ENCODE assay signal across 9 cellular contexts in the genomic region with DNA sequence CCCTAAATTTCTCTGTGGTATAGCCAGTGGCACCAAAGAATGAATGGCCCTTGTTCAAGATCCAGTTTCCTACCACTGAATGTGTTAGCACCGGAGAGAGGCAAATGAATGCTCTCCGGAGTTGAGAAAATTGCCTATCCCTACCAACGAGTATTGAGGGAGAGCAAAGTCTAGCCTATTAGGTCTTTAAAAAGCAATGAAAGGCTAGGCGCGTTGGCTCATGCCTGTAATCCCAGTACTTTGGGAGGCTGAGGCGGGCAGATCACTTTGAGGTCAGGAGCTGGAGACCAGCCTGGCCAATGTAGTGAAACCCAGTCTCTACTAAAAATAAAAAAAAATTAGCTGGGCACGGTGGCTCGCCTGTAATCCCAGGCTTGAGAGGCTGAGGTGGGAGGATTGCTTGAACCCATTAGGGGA. TPM values are rescaled to one million over a fixed set of nuclear protein-coding genes. Genes with fewer than 3 reads are reported as not detected.
DNase-seq lines count a peak whose midpoint lies in the region; ATAC-seq and TF ChIP-seq lines count a peak whose summit lies in the region.
"Had no signal": no experiment of that assay in that cellular context is flagged by ENCODE, and none has a peak within 500 bp of the region (broad histone marks: within the 10 kb centered on the region; RNA-seq: fewer than 3 reads in every experiment).

No MANE protein-coding gene starts in this region.

- no TSS peak for BruUV-seq in Caco-2 (replicated peaks; lab: Mats Ljungman, UMichigan)

- no peak for TF ChIP-seq CTCF in Caco-2 (IDR thresholded peaks at IDR 0.05; ENCODE audit: insufficient read depth in 1 of 2, low read depth in 1 of 2, low read length in 1 of 2, severe bottlenecking in 1 of 2, unreplicated experiment in 1 of 2)
- TF ChIP-seq CTCF in nephron progenitor cell (IDR thresholded peaks at IDR 0.05) = no peak
- no peak for TF ChIP-seq CTCF in GM13977 (IDR thresholded peaks at IDR 0.05; ENCODE audit: extremely low read depth, insufficient read depth, missing control alignments)

- in situ Hi-C loops in GM13977 (cut with MboI; ENCODE audit: low pct_unique_long_range_greater_than_20kb, low sequenced_read_pairs, unreplicated experiment) = no loop called here

- H3K36me3 ChIP-seq in Caco-2 (ENCODE audit: control insufficient read depth, insufficient read depth, low read length) = no peaks in the 10 kb centered on the region
- no peaks in the 10 kb centered on the region for H3K36me3 ChIP-seq in MG63

- H3K4me1 ChIP-seq in Caco-2 = peaks cover 41% of the 10 kb centered on the region

- CTCF ChIA-PET in Caco-2 (lab: Charles Lee) = no interaction called here

- H3K27ac Mint-ChIP-seq in Caco-2 (ENCODE audit: unreplicated experiment) (peak overlapping the region; percentile 81), IgD-negative memory B cell (no peak overlapping the region), nephron progenitor cell (no peak overlapping the region)
- H3K27ac Mint-ChIP-seq in central memory CD8-positive, alpha-beta T cell (ENCODE audit: low read depth) = peak overlapping the region; percentile 71

- intact Hi-C loops in Caco-2 (cut with micrococcal nuclease; ENCODE audit: unreplicated experiment) = no loop called here

- peak overlapping the region; percentile 80 for H3K4me3 Mint-ChIP-seq in Caco-2 (ENCODE audit: unreplicated experiment)
- peak overlapping the region; percentile 78 to 93 (median 88) for H3K4me3 Mint-ChIP-seq in IgD-negative memory B cell
- H3K4me3 Mint-ChIP-seq in central memory CD8-positive, alpha-beta T cell = peak overlapping the region; percentile 85
- peak overlapping the region; percentile 81 for H3K4me3 Mint-ChIP-seq in nephron progenitor cell

- H3K27me3 ChIP-seq in Caco-2 (replicated peaks; ENCODE audit: control insufficient read depth, insufficient read depth, low read length) (no peaks in the 10 kb centered on the region), MG63 (no peaks in the 10 kb centered on the region)

- no peak for DNase-seq in Caco-2
- DNase-seq in central memory CD8-positive, alpha-beta T cell (ENCODE audit: low spot score in 2 of 2) = no peak
- no peak for DNase-seq in nephron progenitor cell
- no peak for DNase-seq in GM13977 (ENCODE audit: low spot score)
- DNase-seq in MG63 = no peak
- no peak for DNase-seq in COR-L47 (lab: John Stamatoyannopoulos, UW)
- DNase-seq: NCI-H526 treated with DMSO at 0.1 percent for 48 hours had no signal

- H3K9me3 Mint-ChIP-seq in Caco-2 (ENCODE audit: unreplicated experiment) (no peaks in the 10 kb centered on the region), IgD-negative memory B cell (no peaks in the 10 kb centered on the region), nephron progenitor cell (peaks cover 2% of the 10 kb centered on the region)
- H3K9me3 Mint-ChIP-seq in central memory CD8-positive, alpha-beta T cell = no peaks in the 10 kb centered on the region

- H3K9me3 ChIP-seq in Caco-2 (no peaks in the 10 kb centered on the region), MG63 (no peaks in the 10 kb centered on the region)

- H3K4me1 Mint-ChIP-seq in Caco-2 (ENCODE audit: low read depth, unreplicated experiment) = peaks cover 12% of the 10 kb centered on the region
- peaks cover 0 to 3% (median 2%) of the 10 kb centered on the region in 3 donors for H3K4me1 Mint-ChIP-seq in IgD-negative memory B cell
- H3K4me1 Mint-ChIP-seq in central memory CD8-positive, alpha-beta T cell = peaks cover 14% of the 10 kb centered on the region
- peaks cover 13% of the 10 kb centered on the region for H3K4me1 Mint-ChIP-seq in nephron progenitor cell

- peaks cover 6% of the 10 kb centered on the region for H3K36me3 Mint-ChIP-seq in Caco-2 (ENCODE audit: insufficient read depth, unreplicated experiment)
- peaks cover 2% of the 10 kb centered on the region for H3K36me3 Mint-ChIP-seq in IgD-negative memory B cell
- peaks cover 6% of the 10 kb centered on the region for H3K36me3 Mint-ChIP-seq in central memory CD8-positive, alpha-beta T cell (ENCODE audit: insufficient read depth)
- peaks cover 3% of the 10 kb centered on the region for H3K36me3 Mint-ChIP-seq in nephron progenitor cell (ENCODE audit: low read depth)

- H3K4me3 ChIP-seq in Caco-2 (ENCODE audit: low read depth, low read length) (no peak overlapping the region), MG63 (no peak overlapping the region)

- ATAC-seq in central memory CD8-positive, alpha-beta T cell (replicated peaks; ENCODE audit: extremely low read depth, poor library complexity, severe bottlenecking) = no peak

- H3K27me3 Mint-ChIP-seq in Caco-2 (ENCODE audit: insufficient read depth, unreplicated experiment) (no peaks in the 10 kb centered on the region), IgD-negative memory B cell (peaks cover 14% of the 10 kb centered on the region), nephron progenitor cell (ENCODE audit: low read depth, poor library complexity) (peaks cover 42% of the 10 kb centered on the region)
- H3K27me3 Mint-ChIP-seq in central memory CD8-positive, alpha-beta T cell = no peaks in the 10 kb centered on the region

- POLR2A ChIA-PET in Caco-2 (lab: Charles Lee) = no interaction called here

RNA-seq across cellular contexts. Expression of gene RAB15, which starts 0.9 kb away (rescaled TPM):
- 69.5 and 92.5 TPM in 2 replicates for total RNA-seq in Caco-2 (2022)
- polyA plus RNA-seq in IgD-negative memory B cell = 0.58 TPM
- total RNA-seq in MG63 (2014; rRNA removed; shearing (Covaris generic); ENCODE audit: low replicate concordance) = 1.0 and 3.4 TPM in 2 replicates

RNA-seq across cellular contexts. Expression of gene FNTB, which starts 13.7 kb away (rescaled TPM):
- total RNA-seq in Caco-2 (2022) = 20.6 and 21.2 TPM in 2 replicates
- polyA plus RNA-seq in IgD-negative memory B cell = 4.8 TPM
- total RNA-seq in MG63 (2014; rRNA removed; shearing (Covaris generic); ENCODE audit: low replicate concordance) = 0.72 and 5.1 TPM in 2 replicates

RNA-seq across cellular contexts. Expression of gene GPX2, which starts 30.5 kb away (rescaled TPM):
- total RNA-seq in Caco-2 (2022) = 39.3 and 48.1 TPM in 2 replicates
- not detected for polyA plus RNA-seq in IgD-negative memory B cell
- total RNA-seq in MG63 (2014; rRNA removed; shearing (Covaris generic); ENCODE audit: low replicate concordance) = not detected in 2 replicates
- total RNA-seq: aorta had no signal

RNA-seq across cellular contexts. Expression of gene CHURC1, which starts 58.8 kb away (rescaled TPM):
- 51.3 and 52.6 TPM in 2 replicates for total RNA-seq in Caco-2 (2022)
- polyA plus RNA-seq in IgD-negative memory B cell = 83.6 TPM
- total RNA-seq in MG63 (2014; rRNA removed; shearing (Covaris generic); ENCODE audit: low replicate concordance) = 12.3 and 15.7 TPM in 2 replicates

Comparison
In these comparisons a context has a peak if more than half of its experiments do, and no peak if none do; other contexts are left out.
1. H3K27ac Mint-ChIP-seq: peak in Caco-2 (single experiment) and central memory CD8-positive, alpha-beta T cell (single experiment); none in IgD-negative memory B cell (0 of 3) and nephron progenitor cell (single experiment).
2. RNA of gene RAB15, which starts 0.9 kb away (total RNA-seq): 69.5 to 92.5 TPM in Caco-2; 1.0 to 3.4 TPM in MG63; every median in the first group is over 10 times any median in the second.
3. RNA of gene GPX2, which starts 30.5 kb away (total RNA-seq): 39.3 to 48.1 TPM in Caco-2; not detected in MG63; every median in the first group is over 10 times any median in the second.
4. Peak in every context shown above with its lines, with median percentiles within 50 percentile points of each other: H3K4me3 Mint-ChIP-seq.